In the genomic region with DNA sequence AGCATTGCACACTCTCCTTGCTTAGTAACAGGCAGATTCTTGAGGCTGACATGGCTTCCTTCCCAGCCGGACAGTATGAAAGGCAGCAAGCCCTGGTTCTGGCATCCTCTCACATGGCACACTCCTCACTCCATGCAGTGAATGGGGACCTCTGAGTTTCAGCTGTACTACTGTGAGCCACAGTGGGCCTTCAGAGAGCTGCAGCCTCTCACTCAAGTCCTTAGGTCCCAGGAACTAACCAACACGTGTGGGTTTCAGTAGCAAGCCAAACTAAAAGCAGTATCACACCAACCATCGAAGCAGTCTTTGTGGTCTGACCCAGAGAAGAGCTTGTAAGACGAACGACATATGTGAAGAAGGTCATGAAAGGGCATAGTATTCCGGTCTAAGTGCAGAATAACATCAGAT, we compare ENCODE assay signal across 12 cellular contexts.
DNase-seq lines count a peak whose midpoint lies in the region; ATAC-seq and TF ChIP-seq lines count a peak whose summit lies in the region.
"Had no signal": no experiment of that assay in that cellular context is flagged by ENCODE, and none has a peak within 500 bp of the region (broad histone marks: within the 10 kb centered on the region; RNA-seq: fewer than 3 reads in every experiment).

No MANE protein-coding gene starts in this region.

- H3K9me3 ChIP-seq in HEK293 (ENCODE audit: control insufficient read depth, insufficient read depth, low read depth, low read length) (no peaks in the 10 kb centered on the region), gastrocnemius medialis (no peaks in the 10 kb centered on the region), neural progenitor cell (ENCODE audit: low read depth) (no peaks in the 10 kb centered on the region)

- TF ChIP-seq CTCF in HEK293 (tag by site-specific recombination; IDR thresholded peaks at IDR 0.05) (no peak), gastrocnemius medialis (IDR thresholded peaks at IDR 0.05 in 4 of 5, conservative IDR thresholded peaks at IDR 0.05 in 1 of 5) (no peak), neural progenitor cell (IDR thresholded peaks at IDR 0.05) (no peak)

- POLR2A ChIA-PET in HEK293 (lab: Yijun Ruan, JAX), result no interaction called here

- H3K4me1 ChIP-seq in HEK293 (ENCODE audit: control insufficient read depth, insufficient read depth, low read length) (no peaks in the 10 kb centered on the region), gastrocnemius medialis (peaks cover 35 to 37% of the 10 kb centered on the region in 2 donors), neural progenitor cell (no peaks in the 10 kb centered on the region)

- H3K4me3 ChIP-seq in HEK293 (ENCODE audit: low read depth, low read length) (no peak overlapping the region), gastrocnemius medialis (no peak overlapping the region), neural progenitor cell (no peak overlapping the region)

- H3K4me3 Mint-ChIP-seq in neural progenitor cell, result no peak overlapping the region
- H3K4me3 Mint-ChIP-seq in activated naive CD4-positive, alpha-beta T cell treated with anti-CD3 and anti-CD28 coated beads for 36 hours, result no peak overlapping the region
- H3K4me3 Mint-ChIP-seq: activated CD4-positive, alpha-beta memory T cell treated with anti-CD3 and anti-CD28 coated beads for 36 hours; naive B cell had no signal

- no peak overlapping the region for H3K4me2 ChIP-seq in neural progenitor cell

- no peak overlapping the region for H3K27ac Mint-ChIP-seq in neural progenitor cell
- no peak overlapping the region for H3K27ac Mint-ChIP-seq in activated naive CD4-positive, alpha-beta T cell treated with anti-CD3 and anti-CD28 coated beads for 36 hours
- H3K27ac Mint-ChIP-seq: activated CD4-positive, alpha-beta memory T cell treated with anti-CD3 and anti-CD28 coated beads for 36 hours; naive B cell had no signal

- H3F3A ChIP-seq in neural progenitor cell (ENCODE audit: low read depth), result no peaks in the 10 kb centered on the region

- H2AFZ ChIP-seq in neural progenitor cell (replicated peaks), result no peak overlapping the region

- in situ Hi-C loops in gastrocnemius medialis (cut with MboI; ENCODE audit: low sequenced_read_pairs in 4 of 4), result no loop called here

- H4K20me1 ChIP-seq in neural progenitor cell (ENCODE audit: low read depth), result no peaks in the 10 kb centered on the region

- H3K36me3 ChIP-seq in HEK293 (ENCODE audit: control insufficient read depth in 2 of 2, insufficient read depth in 1 of 2, low read length in 2 of 2) (peaks cover 0 to 15% of the 10 kb centered on the region in 2 experiments; a peak in 1 of 3 replicates), gastrocnemius medialis (no peaks in the 10 kb centered on the region), neural progenitor cell (no peaks in the 10 kb centered on the region)

- peak; percentile 88 for ATAC-seq in GM18909 (IDR thresholded peaks at IDR 0.05; ENCODE audit: poor library complexity, unreplicated experiment)
- ATAC-seq in HG03558 (IDR thresholded peaks at IDR 0.05; ENCODE audit: extremely low read depth, unreplicated experiment), result peak; percentile 48
- peak; percentile 56 to 67 for ATAC-seq in gastrocnemius medialis

- no peaks in the 10 kb centered on the region for H3K79me2 ChIP-seq in neural progenitor cell (ENCODE audit: low read depth)

- DNase-seq in gastrocnemius medialis (no peak), neural progenitor cell (ENCODE audit: low spot score) (no peak)
- no peak for DNase-seq in stimulated activated CD4-positive, alpha-beta T cell treated with anti-CD3 and anti-CD28 coated beads, Interleukin-1b, Interleukin-23, amount 100 ng/mL, for 48 hours
- no peak for DNase-seq in activated naive CD4-positive, alpha-beta T cell (lab: John Stamatoyannopoulos, UW)
- DNase-seq in activated naive CD4-positive, alpha-beta T cell treated with anti-CD3 and anti-CD28 coated beads for 36 hours, result no peak
- DNase-seq: activated CD4-positive, alpha-beta memory T cell treated with anti-CD3 and anti-CD28 coated beads for 36 hours; DMS153; naive B cell; SW 1271 had no signal

- no peak overlapping the region for H3K9ac ChIP-seq in neural progenitor cell

- intact Hi-C loops in gastrocnemius medialis (cut with DNase I; ENCODE audit: low total_unique reads), result no loop called here
- intact Hi-C loops in activated naive CD4-positive, alpha-beta T cell treated with anti-CD3 and anti-CD28 coated beads for 36 hours (cut with micrococcal nuclease), result no loop called here

- no peaks in the 10 kb centered on the region for H3K4me1 Mint-ChIP-seq in neural progenitor cell
- H3K4me1 Mint-ChIP-seq in activated naive CD4-positive, alpha-beta T cell treated with anti-CD3 and anti-CD28 coated beads for 36 hours (ENCODE audit: low read depth), result peaks cover 5% of the 10 kb centered on the region
- H3K4me1 Mint-ChIP-seq: naive B cell had no signal

- no peaks in the 10 kb centered on the region for H3K9me3 Mint-ChIP-seq in neural progenitor cell
- H3K9me3 Mint-ChIP-seq in activated naive CD4-positive, alpha-beta T cell treated with anti-CD3 and anti-CD28 coated beads for 36 hours, result no peaks in the 10 kb centered on the region
- H3K9me3 Mint-ChIP-seq: activated CD4-positive, alpha-beta memory T cell treated with anti-CD3 and anti-CD28 coated beads for 36 hours; naive B cell had no signal

- peaks cover 10% of the 10 kb centered on the region for H3K36me3 Mint-ChIP-seq in neural progenitor cell
- no peaks in the 10 kb centered on the region for H3K36me3 Mint-ChIP-seq in activated naive CD4-positive, alpha-beta T cell treated with anti-CD3 and anti-CD28 coated beads for 36 hours (ENCODE audit: low read depth)
- H3K36me3 Mint-ChIP-seq: naive B cell had no signal

- no peak overlapping the region for H3K27ac ChIP-seq in HEK293 (ENCODE audit: extremely low read depth, low read depth, low read length)
- H3K27ac ChIP-seq in gastrocnemius medialis, result peak overlapping the region; percentile 35 to 63 (median 60)
- H3K27ac ChIP-seq in neural progenitor cell, result no peak overlapping the region

- H3K27me3 ChIP-seq in gastrocnemius medialis (no peaks in the 10 kb centered on the region), neural progenitor cell (no peaks in the 10 kb centered on the region)

- CTCF ChIA-PET in HEK293 (lab: Yijun Ruan, JAX), result no interaction called here
- CTCF ChIA-PET in activated naive CD4-positive, alpha-beta T cell treated with anti-CD3 and anti-CD28 coated beads for 36 hours (lab: Charles Lee), result interaction anchor here (0.5 kb wide), 1 partner anchor 647 kb away, joined by 4 read pairs; no protein-coding TSS in a partner anchor

- peaks cover 5% of the 10 kb centered on the region for H3K27me3 Mint-ChIP-seq in neural progenitor cell (ENCODE audit: insufficient read depth, low read depth)
- H3K27me3 Mint-ChIP-seq in activated naive CD4-positive, alpha-beta T cell treated with anti-CD3 and anti-CD28 coated beads for 36 hours (ENCODE audit: low read depth), result no peaks in the 10 kb centered on the region
- H3K27me3 Mint-ChIP-seq: naive B cell had no signal

- TF ChIP-seq POLR2A in gastrocnemius medialis (IDR thresholded peaks at IDR 0.05), result no peak

TF ChIP-seq in HEK293, 187 proteins besides CTCF, POLR2A, EP300 and RAD21:
- TF ChIP-seq TRIM28 (IDR thresholded peaks at IDR 0.05; ENCODE audit: borderline replicate concordance, low read length) (peak; percentile 81; the same call in 1 of the 2 replicates), ZNF394 (tag by site-specific recombination; IDR thresholded peaks at IDR 0.05; ENCODE audit: borderline replicate concordance) (no peak)
TF ChIP-seq in HEK293: peak in this region for 1.

Comparison
In these comparisons a context has a peak if more than half of its experiments do, and no peak if none do; other contexts are left out.
1. H3K27ac ChIP-seq: peak in gastrocnemius medialis (4 of 4); none in HEK293 (single experiment) and neural progenitor cell (single experiment).
2. Peak in every context shown above with its lines, with median percentiles within 50 percentile points of each other: ATAC-seq.